In the genomic region with DNA sequence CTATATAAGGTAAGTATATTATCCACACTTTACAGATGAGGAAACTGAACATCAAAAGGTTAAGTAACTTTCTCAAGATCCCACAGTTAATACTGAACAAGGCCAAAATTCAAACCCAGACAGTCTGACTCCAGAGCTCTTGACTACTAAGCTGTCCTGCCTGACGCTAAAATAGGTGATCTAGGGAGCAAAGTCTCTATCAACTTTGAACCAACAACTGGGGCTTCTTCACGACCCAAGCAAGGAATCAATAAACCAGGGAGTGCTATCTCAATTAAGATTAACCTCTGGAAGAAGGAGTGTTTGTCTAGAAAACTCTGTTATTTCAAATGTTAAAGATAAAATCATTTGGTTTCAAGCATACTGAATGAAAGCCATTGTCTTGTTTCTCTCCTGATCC, we compare ENCODE assay signal across 27 cellular contexts.
"Had no signal": no experiment of that assay in that cellular context is flagged by ENCODE, and none has a peak within 500 bp of the region (broad histone marks: within the 10 kb centered on the region; RNA-seq: fewer than 3 reads in every experiment).

No MANE protein-coding gene starts in this region.

- H3K9ac ChIP-seq: neural progenitor cell had no signal

- H3K4me2 ChIP-seq: hepatocyte, neural progenitor cell had no signal

- H3K27me3 Mint-ChIP-seq: activated B cell treated with CpG ODN at 0.5 μM for 24 hours; activated CD4-positive, alpha-beta T cell treated with anti-CD3 and anti-CD28 coated beads for 36 hours; activated CD8-positive, alpha-beta memory T cell treated with anti-CD3 and anti-CD28 coated beads, Interleukin-2, amount 10 ng/mL, durations not matched to agents 7 days and 5 days; activated naive CD8-positive, alpha-beta T cell; naive thymus-derived CD8-positive, alpha-beta T cell; stimulated activated naive CD8-positive, alpha-beta T cell treated with anti-CD3 and anti-CD28 coated beads, Interleukin-15, Interleukin-2, amounts not matched to agents 100 ng/mL and 50 ng/mL, for 24 hours had no signal

- H3K9me3 ChIP-seq: body of pancreas, gastroesophageal sphincter, right atrium auricular region, thoracic aorta had no signal

- H3K4me3 ChIP-seq: body of pancreas, gastroesophageal sphincter, hepatocyte, neural progenitor cell, right atrium auricular region, thoracic aorta had no signal

- H3K27me3 ChIP-seq: body of pancreas, gastroesophageal sphincter, hepatocyte, neural progenitor cell, right atrium auricular region had no signal

- FAIRE-seq: colon, keratinocyte, urothelium cell line had no signal

- H3K36me3 ChIP-seq: gastroesophageal sphincter, neural progenitor cell, right atrium auricular region, thoracic aorta had no signal

- H3K27ac ChIP-seq: body of pancreas, gastroesophageal sphincter, hepatocyte, neural progenitor cell, right atrium auricular region, thoracic aorta had no signal

- H3K27ac Mint-ChIP-seq: activated B cell treated with CpG ODN at 0.5 μM for 24 hours; activated CD4-positive, alpha-beta T cell treated with anti-CD3 and anti-CD28 coated beads for 36 hours; activated CD8-positive, alpha-beta memory T cell treated with anti-CD3 and anti-CD28 coated beads, Interleukin-2, amount 10 ng/mL, durations not matched to agents 7 days and 5 days; activated CD8-positive, alpha-beta T cell treated with anti-CD3 and anti-CD28 coated beads, Interleukin-2, amount 10 ng/mL, durations not matched to agents 7 days and 5 days; activated naive CD8-positive, alpha-beta T cell; mesothelial cell of epicardium; naive thymus-derived CD8-positive, alpha-beta T cell; neural progenitor cell; stimulated activated naive CD8-positive, alpha-beta T cell treated with anti-CD3 and anti-CD28 coated beads, Interleukin-15, Interleukin-2, amounts not matched to agents 100 ng/mL and 50 ng/mL, for 24 hours; T-helper 2 cell treated with Interferon-gamma antibody and Interleukin-4, amounts not matched to agents 5 μg/mL and 100 μg/mL, for 36 hours had no signal

- DNase-seq: activated B cell treated with CpG ODN at 0.5 μM for 24 hours; activated CD4-positive, alpha-beta T cell treated with anti-CD3 and anti-CD28 coated beads for 36 hours; activated CD8-positive, alpha-beta memory T cell treated with anti-CD3 and anti-CD28 coated beads, Interleukin-2, amount 10 ng/mL, durations not matched to agents 7 days and 5 days; activated CD8-positive, alpha-beta T cell treated with anti-CD3 and anti-CD28 coated beads, Interleukin-2, amount 10 ng/mL, durations not matched to agents 7 days and 5 days; activated effector memory CD4-positive, alpha-beta T cell treated with Interleukin-2 at 50 U/mL for 16 hours; activated naive CD4-positive, alpha-beta T cell treated with Interleukin-2 at 50 U/mL for 16 hours; anterior cingulate cortex; body of pancreas; effector CD8-positive, alpha-beta T cell; left cardiac atrium; naive thymus-derived CD8-positive, alpha-beta T cell; occipital lobe; stimulated activated CD4-positive, alpha-beta T cell treated with anti-CD3 and anti-CD28 coated beads, Interleukin-2, amount 100 ng/mL, for 48 hours; T-helper 1 cell; trophoblast cell had no signal

- H2AFZ ChIP-seq: hepatocyte, neural progenitor cell had no signal

- H3K9me3 Mint-ChIP-seq: activated B cell treated with CpG ODN at 0.5 μM for 24 hours; naive thymus-derived CD8-positive, alpha-beta T cell; stimulated activated naive CD8-positive, alpha-beta T cell treated with anti-CD3 and anti-CD28 coated beads, Interleukin-15, Interleukin-2, amounts not matched to agents 100 ng/mL and 50 ng/mL, for 24 hours; T-helper 2 cell treated with Interferon-gamma antibody and Interleukin-4, amounts not matched to agents 5 μg/mL and 100 μg/mL, for 36 hours had no signal

- H3K4me3 Mint-ChIP-seq: activated B cell treated with CpG ODN at 0.5 μM for 24 hours; activated CD4-positive, alpha-beta T cell treated with anti-CD3 and anti-CD28 coated beads for 36 hours; activated CD8-positive, alpha-beta memory T cell treated with anti-CD3 and anti-CD28 coated beads, Interleukin-2, amount 10 ng/mL, durations not matched to agents 7 days and 5 days; activated CD8-positive, alpha-beta T cell treated with anti-CD3 and anti-CD28 coated beads, Interleukin-2, amount 10 ng/mL, durations not matched to agents 7 days and 5 days; activated naive CD8-positive, alpha-beta T cell; mesothelial cell of epicardium; naive thymus-derived CD8-positive, alpha-beta T cell; neural progenitor cell; stimulated activated naive CD8-positive, alpha-beta T cell treated with anti-CD3 and anti-CD28 coated beads, Interleukin-15, Interleukin-2, amounts not matched to agents 100 ng/mL and 50 ng/mL, for 24 hours; T-helper 2 cell treated with Interferon-gamma antibody and Interleukin-4, amounts not matched to agents 5 μg/mL and 100 μg/mL, for 36 hours had no signal

- H3K4me1 Mint-ChIP-seq: activated CD8-positive, alpha-beta memory T cell treated with anti-CD3 and anti-CD28 coated beads, Interleukin-2, amount 10 ng/mL, durations not matched to agents 7 days and 5 days had no signal

- ATAC-seq: activated CD8-positive, alpha-beta memory T cell treated with anti-CD3 and anti-CD28 coated beads, Interleukin-2, amount 10 ng/mL, durations not matched to agents 7 days and 5 days; activated CD8-positive, alpha-beta T cell treated with anti-CD3 and anti-CD28 coated beads, Interleukin-2, amount 10 ng/mL, durations not matched to agents 7 days and 5 days; body of pancreas; gastroesophageal sphincter; left cardiac atrium; naive thymus-derived CD8-positive, alpha-beta T cell had no signal
